1 cellular context compared by ENCODE assay signal in the genomic region with DNA sequence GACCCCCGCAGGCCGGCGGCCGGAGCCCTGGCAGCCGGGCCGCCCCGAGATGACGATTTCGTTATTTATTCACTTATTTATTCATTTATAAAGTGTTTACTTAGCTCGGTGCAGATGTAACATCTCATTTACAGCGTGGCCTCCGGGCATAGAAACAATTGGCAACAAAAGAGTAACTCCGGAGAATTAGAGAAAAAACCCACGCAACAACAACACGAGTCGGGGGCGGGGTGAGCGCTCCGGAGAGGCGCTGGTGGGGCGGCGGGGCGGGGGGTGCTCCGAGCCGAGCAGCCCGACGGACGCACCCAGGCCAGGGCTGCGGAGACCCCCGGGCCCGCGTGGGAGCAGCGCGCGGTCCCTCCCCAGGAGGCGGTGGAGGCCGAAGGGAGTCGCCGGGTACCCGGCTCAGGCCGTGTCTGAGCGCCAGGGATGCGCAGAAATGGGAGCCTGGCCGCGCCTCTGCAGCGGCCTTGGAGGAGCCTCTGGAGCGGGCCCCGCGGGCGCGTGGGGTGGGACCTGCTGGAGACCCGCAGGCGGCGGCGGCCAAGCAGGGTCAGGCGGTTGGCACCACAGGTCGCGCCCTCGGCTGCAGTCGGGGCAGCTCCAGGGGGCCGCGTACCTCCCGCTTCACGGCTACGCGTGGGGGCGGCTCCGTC.
TF ChIP-seq lines count a peak whose summit lies in the region.

No MANE protein-coding gene starts in this region.

TF ChIP-seq in endothelial cell of umbilical vein, 7 proteins besides CTCF, POLR2A, EP300 and RAD21 (continued from another document):
- no peak for TF ChIP-seq MAX (IDR thresholded peaks at IDR 0.05; ENCODE audit: insufficient read depth, insufficient read length)
